Comparison of ENCODE assay signal across 19 cellular contexts in genomic region chr7:28890137-28890536, GRCh38.
DNase-seq lines count a peak whose midpoint lies in the region; ATAC-seq and TF ChIP-seq lines count a peak whose summit lies in the region.
"Had no signal": no experiment of that assay in that cellular context is flagged by ENCODE, and none has a peak within 500 bp of the region (broad histone marks: within the 10 kb centered on the region; RNA-seq: fewer than 3 reads in every experiment).

No MANE protein-coding gene starts in this region.

- peaks cover 38 to 39% of the 10 kb centered on the region in 2 experiments for H3K4me1 Mint-ChIP-seq in H9
- H3K4me1 Mint-ChIP-seq: activated naive CD4-positive, alpha-beta T cell treated with anti-CD3 and anti-CD28 coated beads, Interleukin-2, amount 10 ng/mL, durations not matched to agents 7 days and 5 days; brain; CD4-positive, alpha-beta memory T cell; natural killer cell; T-cell had no signal

- no peaks in the 10 kb centered on the region for H3K9me3 ChIP-seq in H9 (ENCODE audit: control insufficient read depth, low read depth, low read length)
- H3K9me3 ChIP-seq in ovary: no peaks in the 10 kb centered on the region
- no peaks in the 10 kb centered on the region for H3K9me3 ChIP-seq in vagina
- H3K9me3 ChIP-seq: A549, esophagus squamous epithelium had no signal

- H4K91ac ChIP-seq in H9 (ENCODE audit: insufficient read length, low read depth, low read length): no peak overlapping the region

- WGBS in H9 (ENCODE audit: extremely low coverage, insufficient read length, low lambda C conversion rate): no CpG with 5 or more reads among the region's 7 CpGs
- 78 to 82% (median 82%) methylated on average over 7 of the region's 7 CpGs for WGBS in ovary, 3 donors

- peak overlapping the region; percentile 10 for H2BK120ac ChIP-seq in H9 (ENCODE audit: low read depth, low read length, poor library complexity, severe bottlenecking)

- H3K9ac ChIP-seq in H9 (ENCODE audit: extremely low read depth, insufficient read length, low read length): no peak overlapping the region

- H3K36me3 Mint-ChIP-seq in H9 (ENCODE audit: insufficient read depth in 1 of 3, low read depth in 3 of 3): peaks cover 0 to 6% (median 2%) of the 10 kb centered on the region in 3 experiments; a peak in 3 of 7 replicates
- H3K36me3 Mint-ChIP-seq: activated naive CD4-positive, alpha-beta T cell treated with anti-CD3 and anti-CD28 coated beads, Interleukin-2, amount 10 ng/mL, durations not matched to agents 7 days and 5 days; brain; CD4-positive, alpha-beta memory T cell; natural killer cell; T-cell had no signal

- intact Hi-C loops in ovary (cut with DNase I): no loop called here
- intact Hi-C loops in vagina (cut with DNase I): no loop called here

- H3K4me2 ChIP-seq in H9 (ENCODE audit: insufficient read depth, insufficient read length, low read length): no peak overlapping the region
- H3K4me2 ChIP-seq: A549 had no signal

- H3K56ac ChIP-seq in H9 (ENCODE audit: insufficient read length, low read depth, low read length): no peak overlapping the region

- no peak overlapping the region for H2BK20ac ChIP-seq in H9 (ENCODE audit: low read depth, low read length, poor library complexity, severe bottlenecking)

- TF ChIP-seq POLR2A in ovary (IDR thresholded peaks at IDR 0.05) (no peak), vagina (IDR thresholded peaks at IDR 0.05) (no peak)

- no peak overlapping the region for H3K14ac ChIP-seq in H9 (ENCODE audit: insufficient read depth, low read length)

- no peak overlapping the region for H2AFZ ChIP-seq in H9 (ENCODE audit: low read length)

- H3K36me3 ChIP-seq in ovary (no peaks in the 10 kb centered on the region), vagina (no peaks in the 10 kb centered on the region)
- H3K36me3 ChIP-seq: esophagus squamous epithelium had no signal

- no peak overlapping the region for H3K23ac ChIP-seq in H9 (ENCODE audit: insufficient read length, low read depth, low read length)

- no peak overlapping the region for H4K8ac ChIP-seq in H9 (replicated peaks; ENCODE audit: insufficient read length, low read depth, low read length)

- H2BK5ac ChIP-seq in H9 (ENCODE audit: insufficient read length, low read length): no peak overlapping the region

- H4K5ac ChIP-seq in H9 (ENCODE audit: insufficient read length, low read depth, low read length): no peak overlapping the region

- H3K27ac ChIP-seq in H9 (ENCODE audit: insufficient read length, low read depth, low read length) (peak overlapping the region; percentile 62), ovary (no peak overlapping the region), vagina (no peak overlapping the region)
- H3K27ac ChIP-seq: A549, esophagus squamous epithelium had no signal

- no peak overlapping the region for H3K4ac ChIP-seq in H9 (ENCODE audit: low read depth, low read length)

- in situ Hi-C loops in ACHN (cut with HindIII; ENCODE audit: low pct_ligation_motif_present, low pct_unique_long_range_greater_than_20kb, low sequenced_read_pairs): no loop called here

- no peak for ATAC-seq in HG02852 (IDR thresholded peaks at IDR 0.05; ENCODE audit: unreplicated experiment)
- ATAC-seq: A549, natural killer cell, T-cell had no signal

- no peaks in the 10 kb centered on the region for H4K20me1 ChIP-seq in H9 (ENCODE audit: control insufficient read depth, insufficient read depth, insufficient read length)

- no peaks in the 10 kb centered on the region for H3K79me1 ChIP-seq in H9 (ENCODE audit: insufficient read depth, low read depth, low read length, poor library complexity, severe bottlenecking)

- no peaks in the 10 kb centered on the region for H3K79me2 ChIP-seq in H9 (ENCODE audit: insufficient read depth, low read length)

- peaks cover 4% of the 10 kb centered on the region; the same call in 1 of the 2 replicates for H3K4me1 ChIP-seq in H9 (ENCODE audit: insufficient read depth, low read length)
- no peaks in the 10 kb centered on the region for H3K4me1 ChIP-seq in ovary (ENCODE audit: insufficient read depth)
- no peaks in the 10 kb centered on the region for H3K4me1 ChIP-seq in vagina
- H3K4me1 ChIP-seq: A549, esophagus squamous epithelium had no signal

- H3K23me2 ChIP-seq in H9 (ENCODE audit: insufficient read length, low read depth, low read length, poor library complexity, severe bottlenecking): no peaks in the 10 kb centered on the region

- H2BK12ac ChIP-seq in H9 (ENCODE audit: insufficient read length, low read depth, low read length): no peak overlapping the region

- no peak for TF ChIP-seq EP300 in ovary (IDR thresholded peaks at IDR 0.05)

- H3K27ac Mint-ChIP-seq in H9: peak overlapping the region; percentile 88 to 97 (median 95)
- H3K27ac Mint-ChIP-seq: activated naive CD4-positive, alpha-beta T cell treated with anti-CD3 and anti-CD28 coated beads, Interleukin-2, amount 10 ng/mL, durations not matched to agents 7 days and 5 days; brain; CD4-positive, alpha-beta memory T cell; natural killer cell; T-cell had no signal

- H3K18ac ChIP-seq in H9 (ENCODE audit: insufficient read length, low read depth, low read length): no peak overlapping the region

- H2AK5ac ChIP-seq in H9 (ENCODE audit: insufficient read length, low read length): no peak overlapping the region

- no peak for TF ChIP-seq CTCF in H9 (conservative IDR thresholded peaks at IDR 0.05)
- TF ChIP-seq CTCF in ovary (IDR thresholded peaks at IDR 0.05): no peak
- TF ChIP-seq CTCF in vagina (IDR thresholded peaks at IDR 0.05): no peak

- H2BK15ac ChIP-seq in H9 (ENCODE audit: low read depth, low read length): no peak overlapping the region

- peak overlapping the region in 1 of 2 experiments; percentile 8; a peak in 1 of 5 replicates for H3K4me3 Mint-ChIP-seq in H9
- H3K4me3 Mint-ChIP-seq: activated naive CD4-positive, alpha-beta T cell treated with anti-CD3 and anti-CD28 coated beads, Interleukin-2, amount 10 ng/mL, durations not matched to agents 7 days and 5 days; brain; CD4-positive, alpha-beta memory T cell; natural killer cell; T-cell had no signal

- no peak overlapping the region for H3K4me3 ChIP-seq in ovary
- no peak overlapping the region for H3K4me3 ChIP-seq in vagina
- H3K4me3 ChIP-seq: A549, esophagus squamous epithelium had no signal

- H3K27me3 Mint-ChIP-seq in H9 (ENCODE audit: low read depth): no peaks in the 10 kb centered on the region

- H3K9me3 Mint-ChIP-seq in H9: peaks cover 2 to 3% of the 10 kb centered on the region in 2 experiments; a peak in 2 of 5 replicates
- H3K9me3 Mint-ChIP-seq: activated naive CD4-positive, alpha-beta T cell treated with anti-CD3 and anti-CD28 coated beads, Interleukin-2, amount 10 ng/mL, durations not matched to agents 7 days and 5 days; natural killer cell; T-cell had no signal

- H3K27me3 ChIP-seq in H9 (ENCODE audit: insufficient read depth, low read length) (no peaks in the 10 kb centered on the region), ovary (no peaks in the 10 kb centered on the region), vagina (no peaks in the 10 kb centered on the region)
- H3K27me3 ChIP-seq: esophagus squamous epithelium had no signal

- no peak overlapping the region for H3T11ph ChIP-seq in H9 (ENCODE audit: low read length)

- DNase-seq in ACHN: peak; percentile 15
- peak; percentile 95 for DNase-seq in H9
- DNase-seq in NCI-H526 treated with DMSO at 0.1 percent for 48 hours (lab: John Stamatoyannopoulos, UW): peak; percentile 91
- peak; percentile 90 for DNase-seq in iPS DF 4.7 (ENCODE audit: extremely low read depth, low spot score)
- no peak for DNase-seq in ovary
- DNase-seq in vagina (ENCODE audit: extremely low spot score in 2 of 2): no peak
- no peak for DNase-seq in NCI-H1105 (lab: John Stamatoyannopoulos, UW)
- DNase-seq: activated CD4-positive, CD25-positive, alpha-beta regulatory T cell; activated naive CD4-positive, alpha-beta T cell treated with anti-CD3 and anti-CD28 coated beads, Interleukin-2, amount 10 ng/mL, durations not matched to agents 7 days and 5 days; CD4-positive, alpha-beta memory T cell; esophagus squamous epithelium; IMR-90; natural killer cell; NCI-H1105 treated with DMSO at 0.1 percent for 48 hours; NCI-H446 treated with DMSO at 0.1 percent for 48 hours; T-cell had no signal

Comparison
In these comparisons a context has a peak if more than half of its experiments do, and no peak if none do; other contexts are left out.
1. DNase-seq: peak in ACHN (single experiment), H9 (single experiment), NCI-H526 treated with DMSO at 0.1 percent for 48 hours (single experiment) and iPS DF 4.7 (single experiment); none in ovary (0 of 5), vagina (0 of 2) and NCI-H1105 (single experiment).